ENCODE assay signal across 8 cellular contexts in genomic region chr5:159412284-159413046, GRCh38.
A peak's percentile ranks its signal among the peaks of the same experiment; 100 is the strongest.
DNase-seq lines count a peak whose midpoint lies in the region; ATAC-seq and TF ChIP-seq lines count a peak whose summit lies in the region.

No MANE protein-coding gene starts in this region.

- no peaks in the 10 kb centered on the region for H3K79me2 ChIP-seq in OCI-LY7 (ENCODE audit: insufficient read depth, low read depth, low read length)

- H3K4me1 ChIP-seq in OCI-LY7 (ENCODE audit: insufficient read depth, low read length, poor library complexity, severe bottlenecking) = peaks cover 9% of the 10 kb centered on the region

- H3K9me2 ChIP-seq in OCI-LY7 (ENCODE audit: insufficient read depth, low read length) = no peaks in the 10 kb centered on the region

- no peak overlapping the region for H3K4me2 ChIP-seq in OCI-LY7 (ENCODE audit: low read length)

- H3K36me3 ChIP-seq in GM06990 (ENCODE audit: control insufficient read depth, insufficient read depth, low read length) (no peaks in the 10 kb centered on the region), OCI-LY7 (ENCODE audit: insufficient read depth, low read length) (no peaks in the 10 kb centered on the region)

- no peak overlapping the region for H3K4me3 ChIP-seq in GM06990 (replicated peaks; ENCODE audit: low read depth, low read length)
- H3K4me3 ChIP-seq in OCI-LY7 (ENCODE audit: low read depth, low read length, poor library complexity, severe bottlenecking) = no peak overlapping the region

- no peak overlapping the region for H2AFZ ChIP-seq in OCI-LY7 (ENCODE audit: low read length)

- no peaks in the 10 kb centered on the region for H3K9me3 ChIP-seq in OCI-LY7 (ENCODE audit: low read length)

- H3K27ac ChIP-seq in OCI-LY7 (ENCODE audit: low read depth, low read length, poor library complexity, severe bottlenecking) = no peak overlapping the region

- no peaks in the 10 kb centered on the region for H3K27me3 ChIP-seq in GM06990 (replicated peaks; ENCODE audit: control insufficient read depth, insufficient read depth, low read length)

- ATAC-seq in HG02610 (IDR thresholded peaks at IDR 0.05; ENCODE audit: unreplicated experiment) = peak; percentile 63

- no TSS peak for BruUV-seq in OCI-LY7 (replicated peaks; lab: Mats Ljungman, UMichigan)

- TF ChIP-seq CTCF in GM06990 (IDR thresholded peaks at IDR 0.05; ENCODE audit: insufficient read depth, low read length, poor library complexity, severe bottlenecking) = no peak
- no peak for TF ChIP-seq CTCF in OCI-LY7 (conservative IDR thresholded peaks at IDR 0.05; ENCODE audit: low read length)

- no peaks in the 10 kb centered on the region for H4K20me1 ChIP-seq in OCI-LY7 (ENCODE audit: insufficient read depth, low read length)

- intact Hi-C loops in OCI-LY7 (cut with micrococcal nuclease; ENCODE audit: unreplicated experiment) = loop anchor here (1.0 kb wide), 1 partner anchor 19 kb away; no protein-coding TSS in a partner anchor

- POLR2A ChIA-PET in OCI-LY7 (lab: Charles Lee) = interaction anchor here (0.6 to 1.7 kb wide), 12 partner anchors 9 to 219 kb away, joined by 3 to 10 read pairs (median 3); no protein-coding TSS in a partner anchor

- CTCF ChIA-PET in OCI-LY7 (lab: Charles Lee; ENCODE audit: unreplicated experiment) = interaction anchor here (0.6 to 0.9 kb wide), 2 partner anchors 16 to 161 kb away, joined by 3 to 5 read pairs; no protein-coding TSS in a partner anchor

- peak; percentile 69 for DNase-seq in GM06990 (ENCODE audit: extremely low read depth, insufficient read length)
- DNase-seq in OCI-LY7 (ENCODE audit: low spot score) = peak; percentile 30
- DNase-seq in activated T-helper 9 cell treated with anti-CD3 and anti-CD28 coated beads, Interleukin-2, amount 50 U/mL, for 16 hours (ENCODE audit: low read depth) = peak; percentile 55
- peak; percentile 16 to 43 for DNase-seq in stimulated activated CD4-positive, alpha-beta T cell treated with anti-CD3 and anti-CD28 coated beads, Interleukin-12 subunit alpha, Interleukin-12 subunit beta, amount 100 ng/mL, for 24 hours (ENCODE audit: low read depth in 2 of 2)
- no peak for DNase-seq in GM19240 (ENCODE audit: insufficient read length, low spot score)
- DNase-seq in NCI-H2196 (lab: John Stamatoyannopoulos, UW; ENCODE audit: unreplicated experiment) = no peak
- DNase-seq in AG08395 (ENCODE audit: low spot score) = no peak

Comparison
In these comparisons a context has a peak if more than half of its experiments do, and no peak if none do; other contexts are left out.
1. DNase-seq: peak in GM06990 (single experiment), OCI-LY7 (single experiment), activated T-helper 9 cell treated with anti-CD3 and anti-CD28 coated beads, Interleukin-2, amount 50 U/mL, for 16 hours (single experiment) and stimulated activated CD4-positive, alpha-beta T cell treated with anti-CD3 and anti-CD28 coated beads, Interleukin-12 subunit alpha, Interleukin-12 subunit beta, amount 100 ng/mL, for 24 hours (2 of 2); none in GM19240 (single experiment), NCI-H2196 (single experiment) and AG08395 (single experiment).